Comparison of ENCODE assay signal across 11 cellular contexts in genomic region chr2:164669291-164669690, GRCh38. TPM values are rescaled to one million over a fixed set of nuclear protein-coding genes. Genes with fewer than 3 reads are reported as not detected.
"Had no signal": no experiment of that assay in that cellular context is flagged by ENCODE, and none has a peak within 500 bp of the region (broad histone marks: within the 10 kb centered on the region; RNA-seq: fewer than 3 reads in every experiment).

No MANE protein-coding gene starts in this region.

- H3K4me2 ChIP-seq: GM23338 had no signal

- H3K4me1 ChIP-seq: HAP-1 had no signal

- H3K4me3 ChIP-seq: GM23248, GM23338, HAP-1 had no signal

- H3K27ac Mint-ChIP-seq: GM23338, H9, HFFc6 had no signal

- H3K27ac ChIP-seq: GM23248 had no signal

- H3K9ac ChIP-seq: GM23248 had no signal

- H2AFZ ChIP-seq: GM23248, GM23338 had no signal

- H3K4me1 Mint-ChIP-seq: GM23338, H9 had no signal

- FAIRE-seq: H1, H54 had no signal

- DNase-seq: GM23248, GOT3, H7, H9, HCEC 1CT, HFFc6 had no signal

- ATAC-seq: GM23338, HCT116 had no signal

- H3K4me3 Mint-ChIP-seq: GM23338, H9, HFFc6 had no signal

- H3K9me3 Mint-ChIP-seq: GM23338, H9, HFFc6 had no signal

- H3K36me3 ChIP-seq: HAP-1 had no signal

- H3K9me3 ChIP-seq: HAP-1 had no signal

RNA-seq across cellular contexts. Expression of gene GRB14, which starts 48.0 kb away (rescaled TPM):
- total RNA-seq: GM23248 had no signal
